9 cellular contexts compared by ENCODE assay signal in genomic region chr1:147723691-147724323, GRCh38. TPM values are rescaled to one million over a fixed set of nuclear protein-coding genes. Genes with fewer than 3 reads are reported as not detected.
DNase-seq lines count a peak whose midpoint lies in the region; ATAC-seq lines count a peak whose summit lies in the region.
"Had no signal": no experiment of that assay in that cellular context is flagged by ENCODE, and none has a peak within 500 bp of the region (broad histone marks: within the 10 kb centered on the region; RNA-seq: fewer than 3 reads in every experiment).

No MANE protein-coding gene starts in this region.

- peaks cover 2% of the 10 kb centered on the region for H3K9me3 Mint-ChIP-seq in activated CD4-positive, alpha-beta T cell treated with anti-CD3 and anti-CD28 coated beads for 36 hours (ENCODE audit: low read depth)
- H3K9me3 Mint-ChIP-seq in activated CD4-positive, alpha-beta T cell treated with anti-CD3 and anti-CD28 coated beads, Interleukin-2, amount 10 ng/mL, durations not matched to agents 7 days and 5 days = peaks cover 3% of the 10 kb centered on the region
- H3K9me3 Mint-ChIP-seq in memory B cell = peaks cover 8% of the 10 kb centered on the region
- H3K9me3 Mint-ChIP-seq in activated T-helper 2 cell treated with anti-CD3 and anti-CD28 coated beads, Interferon-gamma antibody, Interleukin-2, Interleukin-4, amounts not matched to agents 10 μg/mL and 5 μg/mL and 100 μg/mL, durations not matched to agents 14 hours and 24 hours and 36 hours = peaks cover 4% of the 10 kb centered on the region

- H3K4me1 Mint-ChIP-seq in activated CD4-positive, alpha-beta T cell treated with anti-CD3 and anti-CD28 coated beads for 36 hours = no peaks in the 10 kb centered on the region
- H3K4me1 Mint-ChIP-seq in activated CD4-positive, alpha-beta T cell treated with anti-CD3 and anti-CD28 coated beads, Interleukin-2, amount 10 ng/mL, durations not matched to agents 7 days and 5 days = no peaks in the 10 kb centered on the region
- no peaks in the 10 kb centered on the region for H3K4me1 Mint-ChIP-seq in memory B cell
- H3K4me1 Mint-ChIP-seq in activated T-helper 2 cell treated with anti-CD3 and anti-CD28 coated beads, Interferon-gamma antibody, Interleukin-2, Interleukin-4, amounts not matched to agents 10 μg/mL and 5 μg/mL and 100 μg/mL, durations not matched to agents 14 hours and 24 hours and 36 hours (ENCODE audit: low read depth) = no peaks in the 10 kb centered on the region

- no peak overlapping the region for H3K4me3 Mint-ChIP-seq in activated CD4-positive, alpha-beta T cell treated with anti-CD3 and anti-CD28 coated beads for 36 hours
- H3K4me3 Mint-ChIP-seq in activated CD4-positive, alpha-beta T cell treated with anti-CD3 and anti-CD28 coated beads, Interleukin-2, amount 10 ng/mL, durations not matched to agents 7 days and 5 days = no peak overlapping the region
- H3K4me3 Mint-ChIP-seq in memory B cell = no peak overlapping the region
- H3K4me3 Mint-ChIP-seq in activated T-helper 2 cell treated with anti-CD3 and anti-CD28 coated beads, Interferon-gamma antibody, Interleukin-2, Interleukin-4, amounts not matched to agents 10 μg/mL and 5 μg/mL and 100 μg/mL, durations not matched to agents 14 hours and 24 hours and 36 hours (ENCODE audit: low read depth) = no peak overlapping the region

- H3K36me3 Mint-ChIP-seq in activated CD4-positive, alpha-beta T cell treated with anti-CD3 and anti-CD28 coated beads for 36 hours (ENCODE audit: low read depth) = no peaks in the 10 kb centered on the region
- H3K36me3 Mint-ChIP-seq in activated CD4-positive, alpha-beta T cell treated with anti-CD3 and anti-CD28 coated beads, Interleukin-2, amount 10 ng/mL, durations not matched to agents 7 days and 5 days (ENCODE audit: low read depth) = no peaks in the 10 kb centered on the region
- H3K36me3 Mint-ChIP-seq in memory B cell = peaks cover 2% of the 10 kb centered on the region
- no peaks in the 10 kb centered on the region for H3K36me3 Mint-ChIP-seq in activated T-helper 2 cell treated with anti-CD3 and anti-CD28 coated beads, Interferon-gamma antibody, Interleukin-2, Interleukin-4, amounts not matched to agents 10 μg/mL and 5 μg/mL and 100 μg/mL, durations not matched to agents 14 hours and 24 hours and 36 hours (ENCODE audit: low read depth)

- H3K27me3 Mint-ChIP-seq in activated CD4-positive, alpha-beta T cell treated with anti-CD3 and anti-CD28 coated beads for 36 hours = peaks cover 9% of the 10 kb centered on the region
- peaks cover 20% of the 10 kb centered on the region for H3K27me3 Mint-ChIP-seq in activated CD4-positive, alpha-beta T cell treated with anti-CD3 and anti-CD28 coated beads, Interleukin-2, amount 10 ng/mL, durations not matched to agents 7 days and 5 days
- peaks cover 15% of the 10 kb centered on the region for H3K27me3 Mint-ChIP-seq in memory B cell
- peaks cover 35% of the 10 kb centered on the region for H3K27me3 Mint-ChIP-seq in activated T-helper 2 cell treated with anti-CD3 and anti-CD28 coated beads, Interferon-gamma antibody, Interleukin-2, Interleukin-4, amounts not matched to agents 10 μg/mL and 5 μg/mL and 100 μg/mL, durations not matched to agents 14 hours and 24 hours and 36 hours (ENCODE audit: low read depth)

- H3K27ac Mint-ChIP-seq in activated CD4-positive, alpha-beta T cell treated with anti-CD3 and anti-CD28 coated beads for 36 hours = no peak overlapping the region
- H3K27ac Mint-ChIP-seq in activated CD4-positive, alpha-beta T cell treated with anti-CD3 and anti-CD28 coated beads, Interleukin-2, amount 10 ng/mL, durations not matched to agents 7 days and 5 days = no peak overlapping the region
- no peak overlapping the region for H3K27ac Mint-ChIP-seq in memory B cell
- H3K27ac Mint-ChIP-seq in activated T-helper 2 cell treated with anti-CD3 and anti-CD28 coated beads, Interferon-gamma antibody, Interleukin-2, Interleukin-4, amounts not matched to agents 10 μg/mL and 5 μg/mL and 100 μg/mL, durations not matched to agents 14 hours and 24 hours and 36 hours = no peak overlapping the region

- CTCF ChIA-PET in activated CD4-positive, alpha-beta T cell treated with anti-CD3 and anti-CD28 coated beads for 36 hours (lab: Charles Lee) = interaction anchor here (0.6 to 1.4 kb wide), 5 partner anchors 56 to 406 kb away, joined by 3 to 5 read pairs (median 3); no protein-coding TSS in a partner anchor
- CTCF ChIA-PET in activated CD4-positive, alpha-beta T cell treated with anti-CD3 and anti-CD28 coated beads, Interleukin-2, amount 10 ng/mL, durations not matched to agents 7 days and 5 days (lab: Charles Lee) = no interaction called here

- intact Hi-C loops in activated CD4-positive, alpha-beta T cell treated with anti-CD3 and anti-CD28 coated beads for 36 hours (cut with DNase I, micrococcal nuclease) = loop anchor here (1.0 to 2.0 kb wide), 2 partner anchors 167 to 168 kb away; no protein-coding TSS in a partner anchor
- intact Hi-C loops in activated T-helper 2 cell treated with anti-CD3 and anti-CD28 coated beads, Interferon-gamma antibody, Interleukin-2, Interleukin-4, amounts not matched to agents 10 μg/mL and 5 μg/mL and 100 μg/mL, durations not matched to agents 14 hours and 24 hours and 36 hours (cut with micrococcal nuclease) = loop anchor here (5.0 kb wide), 1 partner anchor 168 kb away; no protein-coding TSS in a partner anchor

- no peak for ATAC-seq in activated CD4-positive, alpha-beta T cell treated with anti-CD3 and anti-CD28 coated beads for 36 hours
- ATAC-seq in memory B cell (ENCODE audit: low read depth) (peak; percentile 35), HG02840 (IDR thresholded peaks at IDR 0.05; ENCODE audit: low FRiP score, unreplicated experiment) (no peak)

- POLR2A ChIA-PET in activated CD4-positive, alpha-beta T cell treated with anti-CD3 and anti-CD28 coated beads for 36 hours (lab: Charles Lee) = no interaction called here
- POLR2A ChIA-PET in activated CD4-positive, alpha-beta T cell treated with anti-CD3 and anti-CD28 coated beads, Interleukin-2, amount 10 ng/mL, durations not matched to agents 7 days and 5 days (lab: Charles Lee) = interaction anchor here (0.6 kb wide), 1 partner anchor 207 kb away, joined by 3 read pairs; no protein-coding TSS in a partner anchor

- peak; percentile 41 for DNase-seq in activated CD4-positive, alpha-beta T cell treated with anti-CD3 and anti-CD28 coated beads for 36 hours
- no peak for DNase-seq in activated CD4-positive, alpha-beta T cell treated with anti-CD3 and anti-CD28 coated beads, Interleukin-2, amount 10 ng/mL, durations not matched to agents 7 days and 5 days
- peak; percentile 15 for DNase-seq in NCI-H345 treated with DMSO at 0.1 percent for 48 hours (lab: John Stamatoyannopoulos, UW; ENCODE audit: unreplicated experiment)
- peak; percentile 17 for DNase-seq in cerebellar cortex (ENCODE audit: low spot score)
- no peak for DNase-seq in memory B cell (ENCODE audit: low spot score in 2 of 2)
- DNase-seq in NCI-H1048 (lab: John Stamatoyannopoulos, UW) = no peak
- no peak for DNase-seq in activated T-helper 2 cell treated with anti-CD3 and anti-CD28 coated beads, Interferon-gamma antibody, Interleukin-2, Interleukin-4, amounts not matched to agents 10 μg/mL and 5 μg/mL and 100 μg/mL, durations not matched to agents 14 hours and 24 hours and 36 hours (ENCODE audit: low spot score)

RNA-seq across cellular contexts. Expression of gene GJA5, which starts 36.6 kb away (rescaled TPM):
- total RNA-seq in activated CD4-positive, alpha-beta T cell treated with anti-CD3 and anti-CD28 coated beads for 36 hours = not detected
- total RNA-seq in activated CD4-positive, alpha-beta T cell treated with anti-CD3 and anti-CD28 coated beads, Interleukin-2, amount 10 ng/mL, durations not matched to agents 7 days and 5 days = not detected
- not detected in 2 replicates for total RNA-seq in activated T-helper 2 cell treated with anti-CD3 and anti-CD28 coated beads, Interferon-gamma antibody, Interleukin-2, Interleukin-4, amounts not matched to agents 10 μg/mL and 5 μg/mL and 100 μg/mL, durations not matched to agents 14 hours and 24 hours and 36 hours
- total RNA-seq: activated CD8-positive, alpha-beta memory T cell treated with anti-CD3 and anti-CD28 coated beads for 36 hours had no signal

RNA-seq across cellular contexts. Expression of gene ACP6, which starts 53.5 kb away (rescaled TPM):
- total RNA-seq in activated CD4-positive, alpha-beta T cell treated with anti-CD3 and anti-CD28 coated beads for 36 hours = 10 to 100 TPM; 11.1 to 11.7 TPM
- 10 to 100 TPM; 10.5 to 10.8 TPM for total RNA-seq in activated CD4-positive, alpha-beta T cell treated with anti-CD3 and anti-CD28 coated beads, Interleukin-2, amount 10 ng/mL, durations not matched to agents 7 days and 5 days
- total RNA-seq in activated T-helper 2 cell treated with anti-CD3 and anti-CD28 coated beads, Interferon-gamma antibody, Interleukin-2, Interleukin-4, amounts not matched to agents 10 μg/mL and 5 μg/mL and 100 μg/mL, durations not matched to agents 14 hours and 24 hours and 36 hours = 11.6 and 13.4 TPM in 2 replicates

Comparison
In these comparisons a context has a peak if more than half of its experiments do, and no peak if none do; other contexts are left out.
1. DNase-seq: peak in activated CD4-positive, alpha-beta T cell treated with anti-CD3 and anti-CD28 coated beads for 36 hours (single experiment), NCI-H345 treated with DMSO at 0.1 percent for 48 hours (single experiment) and cerebellar cortex (single experiment); none in activated CD4-positive, alpha-beta T cell treated with anti-CD3 and anti-CD28 coated beads, Interleukin-2, amount 10 ng/mL, durations not matched to agents 7 days and 5 days (single experiment), memory B cell (0 of 2), NCI-H1048 (single experiment) and activated T-helper 2 cell treated with anti-CD3 and anti-CD28 coated beads, Interferon-gamma antibody, Interleukin-2, Interleukin-4, amounts not matched to agents 10 μg/mL and 5 μg/mL and 100 μg/mL, durations not matched to agents 14 hours and 24 hours and 36 hours (single experiment).